8 cellular contexts compared by ENCODE assay signal in genomic region chr2:156333951-156334495, GRCh38. TPM values are rescaled to one million over a fixed set of nuclear protein-coding genes. Genes with fewer than 3 reads are reported as not detected.
A peak's percentile ranks its signal among the peaks of the same experiment; 100 is the strongest.
DNase-seq lines count a peak whose midpoint lies in the region; ATAC-seq, FAIRE-seq and TF ChIP-seq lines count a peak whose summit lies in the region.

No MANE protein-coding gene starts in this region.

- peaks cover 43% of the 10 kb centered on the region for H3K4me1 Mint-ChIP-seq in T-helper 17 cell

- H3K9ac ChIP-seq in keratinocyte (ENCODE audit: control insufficient read depth, extremely low read depth, insufficient read depth, low read length), result peak overlapping the region; percentile 93

- no peaks in the 10 kb centered on the region for H3K27me3 ChIP-seq in bronchial epithelial cell (ENCODE audit: control insufficient read depth, insufficient read depth, low read length)
- peaks cover 5% of the 10 kb centered on the region for H3K27me3 ChIP-seq in keratinocyte (ENCODE audit: control insufficient read depth, extremely low read depth, insufficient read depth, low read length)

- no peaks in the 10 kb centered on the region for H3K9me3 ChIP-seq in T-helper 17 cell (ENCODE audit: control insufficient read depth, low read length, poor library complexity, severe bottlenecking)
- no peaks in the 10 kb centered on the region for H3K9me3 ChIP-seq in keratinocyte (ENCODE audit: control insufficient read depth, low read depth, low read length)

- H3K27ac Mint-ChIP-seq in T-helper 17 cell, result peak overlapping the region; percentile 99

- ATAC-seq in GM21367 (IDR thresholded peaks at IDR 0.05; ENCODE audit: unreplicated experiment), result peak; percentile 40
- ATAC-seq in T-helper 17 cell, result peak; percentile 32

- H3K79me2 ChIP-seq in keratinocyte (ENCODE audit: control insufficient read depth, insufficient read depth, low read length), result no peaks in the 10 kb centered on the region

- no peaks in the 10 kb centered on the region for H4K20me1 ChIP-seq in keratinocyte (ENCODE audit: control insufficient read depth, extremely low read depth, insufficient read depth, low read length)

- peaks cover 4% of the 10 kb centered on the region for H3K36me3 Mint-ChIP-seq in T-helper 17 cell (ENCODE audit: low read depth)

- peak overlapping the region; percentile 87 for H3K4me2 ChIP-seq in keratinocyte (ENCODE audit: control insufficient read depth, extremely low read depth, insufficient read depth, low read depth, low read length)

- H3K27me3 Mint-ChIP-seq in T-helper 17 cell, result peaks cover 17% of the 10 kb centered on the region

- H3K9me1 ChIP-seq in keratinocyte (ENCODE audit: control insufficient read depth, extremely low read depth, insufficient read depth, low read length), result no peaks in the 10 kb centered on the region

- TF ChIP-seq CTCF in bronchial epithelial cell (IDR thresholded peaks at IDR 0.05; ENCODE audit: insufficient read depth, low read length, severe bottlenecking) (no peak), keratinocyte (optimal IDR thresholded peaks at IDR 0.05 in 1 of 3, IDR thresholded peaks at IDR 0.05 in 1 of 3, conservative IDR thresholded peaks at IDR 0.05 in 1 of 3; ENCODE audit: extremely low read depth in 1 of 3, insufficient read depth in 2 of 3, low read length in 3 of 3) (no peak)

- peak; percentile 72 for DNase-seq in ELR (ENCODE audit: low read depth)
- DNase-seq in HUDEP-2 (lab: John Stamatoyannopoulos, UW; ENCODE audit: unreplicated experiment in 76 of 76), result peak in 62 of 76 experiments; percentile 11 to 80 (median 56)
- peak in 2 of 3 donors; percentile 71 to 81 for DNase-seq in T-helper 17 cell
- no peak for DNase-seq in bronchial epithelial cell (ENCODE audit: low read depth)
- no peak for DNase-seq in keratinocyte (ENCODE audit: low read depth, low spot score)
- peak; percentile 65 for DNase-seq in stimulated activated CD4-positive, alpha-beta T cell treated with anti-CD3 and anti-CD28 coated beads, Interleukin-1b, Interleukin-23, amount 100 ng/mL, for 48 hours
- DNase-seq in OCI-M2 (lab: John Stamatoyannopoulos, UW; ENCODE audit: unreplicated experiment), result no peak

- peaks cover 7% of the 10 kb centered on the region for H3K4me1 ChIP-seq in keratinocyte (ENCODE audit: control insufficient read depth, extremely low read depth, insufficient read depth, low read length)

- H3K4me3 ChIP-seq in bronchial epithelial cell (ENCODE audit: low read depth, low read length) (peak overlapping the region; percentile 85), keratinocyte (ENCODE audit: control insufficient read depth in 2 of 3, extremely low read depth in 1 of 3, insufficient read depth in 2 of 3, low read depth in 1 of 3, low read length in 3 of 3) (peak overlapping the region; percentile 75 to 90 (median 90))

- H3K4me3 Mint-ChIP-seq in T-helper 17 cell, result peak overlapping the region; percentile 97

- FAIRE-seq in bronchial epithelial cell (lab: Jason Lieb, UNC) (no peak), keratinocyte (lab: Jason Lieb, UNC) (no peak)

- H2AFZ ChIP-seq in keratinocyte (ENCODE audit: control insufficient read depth, low read length), result peak overlapping the region; percentile 94

- dilution Hi-C loops in keratinocyte (cut with MboI; ENCODE audit: extremely low pct_ligation_motif_present, low sequenced_read_pairs), result no loop called here

- H3K36me3 ChIP-seq in bronchial epithelial cell (ENCODE audit: control insufficient read depth, insufficient read depth, low read length) (peaks cover 1% of the 10 kb centered on the region), keratinocyte (ENCODE audit: control insufficient read depth in 2 of 2, extremely low read depth in 1 of 2, insufficient read depth in 2 of 2, low read length in 2 of 2) (no peaks in the 10 kb centered on the region)

- peak overlapping the region; percentile 94 for H3K27ac ChIP-seq in keratinocyte (ENCODE audit: control insufficient read depth, insufficient read depth, low read length)

RNA-seq across cellular contexts. Expression of gene NR4A2, which starts 1.5 kb away (rescaled TPM):
- 100 to 1,000 TPM; 213 to 250 TPM for total RNA-seq in T-helper 17 cell
- under 0.01 and 0.26 TPM in 2 replicates for total RNA-seq in bronchial epithelial cell
- polyA plus RNA-seq in keratinocyte, result 0.15 to 4.5 TPM (median 3.0 TPM) in 3 replicates
- polyA plus RNA-seq in keratinocyte (2011; ENCODE audit: low read depth), result 1.3 TPM
- polyA plus RNA-seq in keratinocyte (2011; cell fraction: cytosol; rRNA removed), result 1.3 and 1.7 TPM in 2 replicates
- 37.4 and 49.8 TPM in 2 replicates for polyA plus RNA-seq in keratinocyte (2011; cell fraction: nucleus; rRNA removed)
- polyA plus RNA-seq in keratinocyte (2012; ENCODE audit: low replicate concordance), result 0.24 and 1.8 TPM in 2 replicates
- polyA minus RNA-seq in keratinocyte, result 0.43 to 10.5 TPM (median 7.9 TPM) in 3 replicates
- 1.5 TPM for polyA minus RNA-seq in keratinocyte (2011; cell fraction: cytosol; rRNA and poly(A)+ RNA removed)
- polyA minus RNA-seq in keratinocyte (2011; cell fraction: nucleus; rRNA and poly(A)+ RNA removed), result 22.5 and 23.8 TPM in 2 replicates

Comparison
In these comparisons a context has a peak if more than half of its experiments do, and no peak if none do; other contexts are left out.
1. DNase-seq: peak in ELR (single experiment), HUDEP-2 (62 of 76), T-helper 17 cell (2 of 3) and stimulated activated CD4-positive, alpha-beta T cell treated with anti-CD3 and anti-CD28 coated beads, Interleukin-1b, Interleukin-23, amount 100 ng/mL, for 48 hours (single experiment); none in bronchial epithelial cell (single experiment), keratinocyte (single experiment) and OCI-M2 (single experiment).
2. RNA of gene NR4A2, which starts 1.5 kb away (total RNA-seq): 213 to 250 TPM in T-helper 17 cell; under 0.01 to 0.26 TPM in bronchial epithelial cell; every median in the first group is over 100 times any median in the second.